ENCODE assay signal across 31 cellular contexts in genomic region chr21:29254550-29254949, GRCh38.
"Had no signal": no experiment of that assay in that cellular context is flagged by ENCODE, and none has a peak within 500 bp of the region (broad histone marks: within the 10 kb centered on the region; RNA-seq: fewer than 3 reads in every experiment).

No MANE protein-coding gene starts in this region.

- DNase-seq: activated effector memory CD4-positive, alpha-beta T cell treated with anti-CD3 and anti-CD28 coated beads, Interleukin-2, amount 50 U/mL, for 16 hours; activated effector memory CD4-positive, alpha-beta T cell treated with Interleukin-2 at 50 U/mL for 16 hours; activated gamma-delta T cell; activated gamma-delta T cell treated with Interleukin-2 at 50 U/mL for 16 hours; activated naive CD4-positive, alpha-beta T cell; activated naive CD4-positive, alpha-beta T cell treated with anti-CD3 and anti-CD28 coated beads for 36 hours; activated naive CD4-positive, alpha-beta T cell treated with anti-CD3 and anti-CD28 coated beads, Interleukin-2, amount 10 ng/mL, durations not matched to agents 7 days and 5 days; activated naive CD4-positive, alpha-beta T cell treated with anti-CD3 and anti-CD28 coated beads, Interleukin-2, amount 50 U/mL, for 16 hours; activated naive CD4-positive, alpha-beta T cell treated with Interleukin-2 at 50 U/mL for 16 hours; activated naive CD8-positive, alpha-beta T cell treated with anti-CD3 and anti-CD28 coated beads for 36 hours; activated naive CD8-positive, alpha-beta T cell treated with anti-CD3 and anti-CD28 coated beads, Interleukin-2, amount 10 ng/mL, durations not matched to agents 7 days and 5 days; activated naive CD8-positive, alpha-beta T cell treated with anti-CD3 and anti-CD28 coated beads, Interleukin-2, amount 50 U/mL, for 24 hours; activated T-cell treated with anti-CD3 and anti-CD28 coated beads, Interleukin-2, amount 50 U/mL, for 24 hours; activated T-cell treated with anti-CD3 and anti-CD28 coated beads, Interleukin-2, amount 50 U/mL, for 4 hours; activated T-cell treated with anti-CD3 and anti-CD28 coated beads, Interleukin-2, amount 50 U/mL, for 48 hours; activated T-cell treated with anti-CD3 and anti-CD28 coated beads, Interleukin-2, amount 50 U/mL, for 72 hours; adrenal gland; amniotic stem cell; amygdala; anterior cingulate cortex; aorta; body of pancreas; brain microvascular endothelial cell; caudate nucleus; central memory CD4-positive, alpha-beta T cell; cerebellar nuclear complex had no signal

- H3K27ac ChIP-seq: adrenal gland, ascending aorta, body of pancreas, brain microvascular endothelial cell, breast epithelium, cardiac muscle cell had no signal

- FAIRE-seq: astrocyte, bronchial epithelial cell had no signal

- ATAC-seq: activated naive CD8-positive, alpha-beta T cell treated with anti-CD3 and anti-CD28 coated beads, Interleukin-2, amount 50 U/mL, for 24 hours; activated T-cell treated with anti-CD3 and anti-CD28 coated beads, Interleukin-2, amount 50 U/mL, for 4 hours; body of pancreas had no signal

- H3K36me3 ChIP-seq: adrenal gland, ascending aorta, brain microvascular endothelial cell, breast epithelium, cardiac muscle cell had no signal

- H3K27me3 ChIP-seq: adrenal gland, ascending aorta, body of pancreas, brain microvascular endothelial cell, breast epithelium, cardiac muscle cell had no signal

- H3K4me3 ChIP-seq: adrenal gland, ascending aorta, body of pancreas, breast epithelium, cardiac muscle cell had no signal

- H3K9me3 ChIP-seq: adrenal gland had no signal

- H3K4me1 ChIP-seq: body of pancreas had no signal
